Comparison of ENCODE assay signal across 19 cellular contexts in genomic region chr3:191997579-191998268, GRCh38.
"Had no signal": no experiment of that assay in that cellular context is flagged by ENCODE, and none has a peak within 500 bp of the region (broad histone marks: within the 10 kb centered on the region; RNA-seq: fewer than 3 reads in every experiment).

No MANE protein-coding gene starts in this region.

- H3K27me3 ChIP-seq: dorsolateral prefrontal cortex, gastrocnemius medialis, left lung, testis had no signal

- FAIRE-seq: colon, small intestine had no signal

- H3K9me3 ChIP-seq: gastrocnemius medialis, right lobe of liver, testis had no signal

- ATAC-seq: activated CD4-positive, CD25-positive, alpha-beta regulatory T cell treated with anti-CD3 and anti-CD28 coated beads, Interleukin-2, amount 50 U/mL, for 24 hours; activated CD8-positive, alpha-beta T cell treated with anti-CD3 and anti-CD28 coated beads, Interleukin-2, amount 10 ng/mL, durations not matched to agents 7 days and 5 days; gastrocnemius medialis had no signal

- H3K4me3 ChIP-seq: dorsolateral prefrontal cortex, gastrocnemius medialis, left lung, right lobe of liver, testis had no signal

- H3K4me1 ChIP-seq: gastrocnemius medialis, left lung, right lobe of liver, testis had no signal

- H3K27ac ChIP-seq: dorsolateral prefrontal cortex, gastrocnemius medialis, left lung, right lobe of liver, testis had no signal

- DNase-seq: activated CD4-positive, alpha-beta T cell treated with anti-CD3 and anti-CD28 coated beads, Interleukin-2, amount 10 ng/mL, durations not matched to agents 7 days and 5 days; activated CD8-positive, alpha-beta T cell treated with anti-CD3 and anti-CD28 coated beads, Interleukin-2, amount 10 ng/mL, durations not matched to agents 7 days and 5 days; activated naive CD4-positive, alpha-beta T cell treated with Interleukin-2 at 50 U/mL for 16 hours; activated naive CD8-positive, alpha-beta T cell treated with anti-CD3 and anti-CD28 coated beads, Interleukin-2, amount 10 ng/mL, durations not matched to agents 7 days and 5 days; activated T-cell treated with anti-CD3 and anti-CD28 coated beads, Interleukin-2, amount 50 U/mL, for 24 hours; central memory CD4-positive, alpha-beta T cell; dorsolateral prefrontal cortex; gastrocnemius medialis; head of caudate nucleus; left lung; midbrain; nephron progenitor cell; right lobe of liver; small intestine; stimulated activated CD4-positive, alpha-beta T cell treated with anti-CD3 and anti-CD28 coated beads, Interleukin-15, amount 100 ng/mL, for 24 hours; stimulated activated CD4-positive, alpha-beta T cell treated with anti-CD3 and anti-CD28 coated beads, Interleukin-4, amount 100 ng/mL, for 1 hour; testis had no signal

- H3K36me3 ChIP-seq: gastrocnemius medialis, left lung, right lobe of liver had no signal
